ENCODE assay signal across 11 cellular contexts in genomic region chr17:79007504-79008381, GRCh38. TPM values are rescaled to one million over a fixed set of nuclear protein-coding genes. Genes with fewer than 3 reads are reported as not detected.
DNase-seq lines count a peak whose midpoint lies in the region; ATAC-seq and TF ChIP-seq lines count a peak whose summit lies in the region.
"Had no signal": no experiment of that assay in that cellular context is flagged by ENCODE, and none has a peak within 500 bp of the region (broad histone marks: within the 10 kb centered on the region; RNA-seq: fewer than 3 reads in every experiment).

No MANE protein-coding gene starts in this region.

- DNase-seq in activated CD4-positive, alpha-beta T cell treated with anti-CD3 and anti-CD28 coated beads for 36 hours = no peak
- DNase-seq in activated CD4-positive, alpha-beta T cell treated with anti-CD3 and anti-CD28 coated beads, Interleukin-2, amount 50 U/mL, for 4 hours = no peak
- DNase-seq in activated CD8-positive, alpha-beta T cell treated with anti-CD3 and anti-CD28 coated beads for 36 hours = peak; percentile 26
- DNase-seq in hepatocyte (ENCODE audit: low spot score) = peak; percentile 3
- DNase-seq in tibial nerve (ENCODE audit: low spot score in 2 of 2) = no peak
- no peak for DNase-seq in NCI-H2227 (lab: John Stamatoyannopoulos, UW; ENCODE audit: unreplicated experiment)
- DNase-seq: NCI-H526 treated with DMSO at 0.1 percent for 48 hours had no signal

- H3K4me1 ChIP-seq in hepatocyte (ENCODE audit: insufficient read depth) = peaks cover 26% of the 10 kb centered on the region
- peaks cover 0 to 52% (median 23%) of the 10 kb centered on the region in 4 donors for H3K4me1 ChIP-seq in tibial nerve

- no peaks in the 10 kb centered on the region for H3K9me2 ChIP-seq in hepatocyte (replicated peaks; ENCODE audit: insufficient read depth)

- H3K36me3 Mint-ChIP-seq in activated CD4-positive, alpha-beta T cell treated with anti-CD3 and anti-CD28 coated beads for 36 hours (ENCODE audit: low read depth) = peaks cover 9% of the 10 kb centered on the region
- peaks cover 2% of the 10 kb centered on the region for H3K36me3 Mint-ChIP-seq in activated CD8-positive, alpha-beta T cell treated with anti-CD3 and anti-CD28 coated beads for 36 hours (ENCODE audit: low read depth)
- peaks cover 7% of the 10 kb centered on the region for H3K36me3 Mint-ChIP-seq in stimulated activated memory B cell treated with anti-CD40 and anti-IgM and Interleukin-4, amounts not matched to agents 10 μg/mL and 1 μg/mL and 100 μg/mL, for 72 hours

- H3K36me3 ChIP-seq in hepatocyte (replicated peaks; ENCODE audit: insufficient read depth, low read depth) (no peaks in the 10 kb centered on the region), tibial nerve (peaks cover 0 to 7% (median 0%) of the 10 kb centered on the region in 3 donors)

- TF ChIP-seq POLR2A in tibial nerve (IDR thresholded peaks at IDR 0.05) = no peak

- H3K79me2 ChIP-seq in hepatocyte = peaks cover 52% of the 10 kb centered on the region

- no peaks in the 10 kb centered on the region for H3K27me3 Mint-ChIP-seq in activated CD4-positive, alpha-beta T cell treated with anti-CD3 and anti-CD28 coated beads for 36 hours
- H3K27me3 Mint-ChIP-seq in activated CD8-positive, alpha-beta T cell treated with anti-CD3 and anti-CD28 coated beads for 36 hours = no peaks in the 10 kb centered on the region
- peaks cover under 1% of the 10 kb centered on the region for H3K27me3 Mint-ChIP-seq in stimulated activated memory B cell treated with anti-CD40 and anti-IgM and Interleukin-4, amounts not matched to agents 10 μg/mL and 1 μg/mL and 100 μg/mL, for 72 hours

- WGBS in hepatocyte (ENCODE audit: low lambda C conversion rate, missing lambda C conversion rate) = 89% methylated on average over 21 of the region's 21 CpGs
- 70 to 78% methylated on average over 19 to 21 of the region's 21 CpGs for WGBS in tibial nerve, 2 donors

- no peak for TF ChIP-seq EP300 in tibial nerve (IDR thresholded peaks at IDR 0.05)

- H3K27ac ChIP-seq in hepatocyte (no peak overlapping the region), tibial nerve (peak overlapping the region in 2 of 4 donors; percentile 21 to 91)

- intact Hi-C loops in activated CD4-positive, alpha-beta T cell treated with anti-CD3 and anti-CD28 coated beads for 36 hours (cut with DNase I, micrococcal nuclease) = no loop called here
- intact Hi-C loops in activated CD8-positive, alpha-beta T cell treated with anti-CD3 and anti-CD28 coated beads for 36 hours (cut with micrococcal nuclease) = no loop called here

- peak overlapping the region; percentile 77 for H3K27ac Mint-ChIP-seq in activated CD4-positive, alpha-beta T cell treated with anti-CD3 and anti-CD28 coated beads for 36 hours
- peak overlapping the region; percentile 94 for H3K27ac Mint-ChIP-seq in activated CD8-positive, alpha-beta T cell treated with anti-CD3 and anti-CD28 coated beads for 36 hours
- peak overlapping the region; percentile 72 for H3K27ac Mint-ChIP-seq in stimulated activated memory B cell treated with anti-CD40 and anti-IgM and Interleukin-4, amounts not matched to agents 10 μg/mL and 1 μg/mL and 100 μg/mL, for 72 hours

- peaks cover 19% of the 10 kb centered on the region for H4K20me1 ChIP-seq in hepatocyte (ENCODE audit: insufficient read depth, poor library complexity, severe bottlenecking)

- TF ChIP-seq CTCF in activated CD8-positive, alpha-beta T cell treated with anti-CD3 and anti-CD28 coated beads for 36 hours (IDR thresholded peaks at IDR 0.05) = no peak
- TF ChIP-seq CTCF in hepatocyte (IDR thresholded peaks at IDR 0.05; ENCODE audit: poor library complexity) (no peak), tibial nerve (IDR thresholded peaks at IDR 0.05) (no peak)

- H3K9me3 Mint-ChIP-seq in activated CD4-positive, alpha-beta T cell treated with anti-CD3 and anti-CD28 coated beads for 36 hours (ENCODE audit: low read depth) = no peaks in the 10 kb centered on the region
- H3K9me3 Mint-ChIP-seq in activated CD8-positive, alpha-beta T cell treated with anti-CD3 and anti-CD28 coated beads for 36 hours = no peaks in the 10 kb centered on the region
- no peaks in the 10 kb centered on the region for H3K9me3 Mint-ChIP-seq in stimulated activated memory B cell treated with anti-CD40 and anti-IgM and Interleukin-4, amounts not matched to agents 10 μg/mL and 1 μg/mL and 100 μg/mL, for 72 hours

- CTCF ChIA-PET in activated CD4-positive, alpha-beta T cell treated with anti-CD3 and anti-CD28 coated beads for 36 hours (lab: Charles Lee) = no interaction called here
- CTCF ChIA-PET in activated CD8-positive, alpha-beta T cell treated with anti-CD3 and anti-CD28 coated beads for 36 hours (lab: Charles Lee) = interaction anchor here (1.0 to 1.2 kb wide), 3 partner anchors 13 to 142 kb away, joined by 3 to 4 read pairs (median 3); no protein-coding TSS in a partner anchor

- peaks cover 43% of the 10 kb centered on the region for H3K4me1 Mint-ChIP-seq in activated CD4-positive, alpha-beta T cell treated with anti-CD3 and anti-CD28 coated beads for 36 hours
- peaks cover 49% of the 10 kb centered on the region for H3K4me1 Mint-ChIP-seq in activated CD8-positive, alpha-beta T cell treated with anti-CD3 and anti-CD28 coated beads for 36 hours (ENCODE audit: low read depth)
- peaks cover 51% of the 10 kb centered on the region for H3K4me1 Mint-ChIP-seq in stimulated activated memory B cell treated with anti-CD40 and anti-IgM and Interleukin-4, amounts not matched to agents 10 μg/mL and 1 μg/mL and 100 μg/mL, for 72 hours

- peak overlapping the region; percentile 95 for H3K4me2 ChIP-seq in hepatocyte

- H3K27me3 ChIP-seq in hepatocyte (no peaks in the 10 kb centered on the region), tibial nerve (no peaks in the 10 kb centered on the region)
- H3K27me3 ChIP-seq: gastroesophageal sphincter, vagina had no signal

- H3K9me3 ChIP-seq in hepatocyte (ENCODE audit: low read depth) (no peaks in the 10 kb centered on the region), tibial nerve (no peaks in the 10 kb centered on the region)
- H3K9me3 ChIP-seq: gastroesophageal sphincter, vagina had no signal

- no peak for ATAC-seq in activated CD4-positive, alpha-beta T cell treated with anti-CD3 and anti-CD28 coated beads for 36 hours
- ATAC-seq in activated CD8-positive, alpha-beta T cell treated with anti-CD3 and anti-CD28 coated beads for 36 hours = no peak
- ATAC-seq in stimulated activated memory B cell treated with anti-CD40 and anti-IgM and Interleukin-4, amounts not matched to agents 10 μg/mL and 1 μg/mL and 100 μg/mL, for 72 hours = no peak
- no peak for ATAC-seq in HG03460 (IDR thresholded peaks at IDR 0.05; ENCODE audit: unreplicated experiment)
- ATAC-seq: gastroesophageal sphincter had no signal

- no peak overlapping the region for H2AFZ ChIP-seq in hepatocyte

- peak overlapping the region; percentile 78 for H3K4me3 Mint-ChIP-seq in activated CD4-positive, alpha-beta T cell treated with anti-CD3 and anti-CD28 coated beads for 36 hours
- peak overlapping the region; percentile 84 for H3K4me3 Mint-ChIP-seq in activated CD8-positive, alpha-beta T cell treated with anti-CD3 and anti-CD28 coated beads for 36 hours
- peak overlapping the region; percentile 79 for H3K4me3 Mint-ChIP-seq in stimulated activated memory B cell treated with anti-CD40 and anti-IgM and Interleukin-4, amounts not matched to agents 10 μg/mL and 1 μg/mL and 100 μg/mL, for 72 hours

- no peak overlapping the region for H3K4me3 ChIP-seq in hepatocyte
- peak overlapping the region in 1 of 4 donors; percentile 74 for H3K4me3 ChIP-seq in tibial nerve

- POLR2A ChIA-PET in activated CD4-positive, alpha-beta T cell treated with anti-CD3 and anti-CD28 coated beads for 36 hours (lab: Charles Lee) = interaction anchor here (0.7 kb wide), 1 partner anchor 253 kb away, joined by 4 read pairs; no protein-coding TSS in a partner anchor
- POLR2A ChIA-PET in activated CD8-positive, alpha-beta T cell treated with anti-CD3 and anti-CD28 coated beads for 36 hours (lab: Charles Lee) = interaction anchor here (1.3 kb wide), 1 partner anchor 11 kb away, joined by 5 read pairs; no protein-coding TSS in a partner anchor

RNA-seq across cellular contexts. Expression of gene CANT1, which starts 1.8 kb away (rescaled TPM):
- 10 to 100 TPM; 44.0 to 52.9 TPM for total RNA-seq in activated CD4-positive, alpha-beta T cell treated with anti-CD3 and anti-CD28 coated beads for 36 hours
- 10 to 100 TPM; 41.4 to 48.2 TPM for total RNA-seq in activated CD8-positive, alpha-beta T cell treated with anti-CD3 and anti-CD28 coated beads for 36 hours
- total RNA-seq in hepatocyte (32.8 and 36.1 TPM in 2 replicates), tibial nerve (10 to 100 TPM; 21.0 to 27.3 (median 25.5) TPM)
- polyA plus RNA-seq in hepatocyte = 33.0 and 34.1 TPM in 2 replicates

RNA-seq across cellular contexts. Expression of gene C1QTNF1, which starts 16.2 kb away (rescaled TPM):
- under 1 TPM in 1 of 2 experiments, not detected in 1; 0.14 TPM for total RNA-seq in activated CD4-positive, alpha-beta T cell treated with anti-CD3 and anti-CD28 coated beads for 36 hours
- under 1 TPM; 0.13 to 0.14 TPM for total RNA-seq in activated CD8-positive, alpha-beta T cell treated with anti-CD3 and anti-CD28 coated beads for 36 hours
- total RNA-seq in hepatocyte (9.5 and 12.8 TPM in 2 replicates), tibial nerve (100 to 1,000 TPM in 1 of 4 donors, 10 to 100 TPM in 3; 67.1 to 147 (median 90.0) TPM)
- 13.3 and 14.7 TPM in 2 replicates for polyA plus RNA-seq in hepatocyte

RNA-seq across cellular contexts. Expression of gene LGALS3BP, which starts 28.0 kb away (rescaled TPM):
- 10 to 100 TPM; 64.4 to 71.2 TPM for total RNA-seq in activated CD4-positive, alpha-beta T cell treated with anti-CD3 and anti-CD28 coated beads for 36 hours
- 10 to 100 TPM; 41.4 to 50.8 TPM for total RNA-seq in activated CD8-positive, alpha-beta T cell treated with anti-CD3 and anti-CD28 coated beads for 36 hours
- total RNA-seq in hepatocyte (224 and 305 TPM in 2 replicates), tibial nerve (100 to 1,000 TPM; 191 to 392 (median 296) TPM)
- polyA plus RNA-seq in hepatocyte = 787 and 811 TPM in 2 replicates

Comparison
In these comparisons a context has a peak if more than half of its experiments do, and no peak if none do; other contexts are left out.
1. DNase-seq: peak in activated CD8-positive, alpha-beta T cell treated with anti-CD3 and anti-CD28 coated beads for 36 hours (single experiment) and hepatocyte (single experiment); none in activated CD4-positive, alpha-beta T cell treated with anti-CD3 and anti-CD28 coated beads for 36 hours (single experiment), activated CD4-positive, alpha-beta T cell treated with anti-CD3 and anti-CD28 coated beads, Interleukin-2, amount 50 U/mL, for 4 hours (0 of 2), tibial nerve (0 of 2) and NCI-H2227 (single experiment).
2. Peak in every context shown above with its lines, with median percentiles within 50 percentile points of each other: H3K27ac Mint-ChIP-seq and H3K4me3 Mint-ChIP-seq.